ENCODE assay signal across 28 cellular contexts in genomic region chr21:22225299-22225698, GRCh38.
"Had no signal": no experiment of that assay in that cellular context is flagged by ENCODE, and none has a peak within 500 bp of the region (broad histone marks: within the 10 kb centered on the region; RNA-seq: fewer than 3 reads in every experiment).

No MANE protein-coding gene starts in this region.

- H3K79me2 ChIP-seq: parathyroid adenoma had no signal

- ATAC-seq: esophagus mucosa; gastrocnemius medialis; mucosa of descending colon; natural killer cell treated with Interleukin-12 subunit alpha and Interleukin-12 subunit beta and Interleukin-15 and Interleukin-18, amount 100 ng/mL, for 72 hours; sciatic nerve; stimulated activated naive CD8-positive, alpha-beta T cell treated with anti-CD3 and anti-CD28 coated beads, Interleukin-15, amount 100 ng/mL, for 72 hours; upper lobe of right lung had no signal

- H2AFZ ChIP-seq: parathyroid adenoma had no signal

- DNase-seq: dorsolateral prefrontal cortex; effector CD4-positive, alpha-beta T cell; foreskin fibroblast; gastrocnemius medialis; head of caudate nucleus; mucosa of descending colon; naive B cell; stimulated activated CD4-positive, alpha-beta T cell treated with anti-CD3 and anti-CD28 coated beads, Interleukin-12 subunit alpha, Interleukin-12 subunit beta, amount 100 ng/mL, for 4 hours; stimulated activated CD4-positive, alpha-beta T cell treated with anti-CD3 and anti-CD28 coated beads, Interleukin-1b, Interleukin-23, amount 100 ng/mL, for 48 hours; stimulated activated CD4-positive, alpha-beta T cell treated with anti-CD3 and anti-CD28 coated beads, Interleukin-4, amount 100 ng/mL, for 1 hour; stimulated activated CD8-positive, alpha-beta memory T cell treated with anti-CD3 and anti-CD28 coated beads, Interleukin-4, amount 100 ng/mL, for 48 hours; stimulated activated naive CD4-positive, alpha-beta T cell; stimulated activated naive CD8-positive, alpha-beta T cell treated with anti-CD3 and anti-CD28 coated beads, Interleukin-15, amount 100 ng/mL, for 72 hours; transverse colon; upper lobe of right lung; uterus had no signal

- H3K27ac ChIP-seq: dorsolateral prefrontal cortex, epithelial cell of prostate, gastrocnemius medialis, parathyroid adenoma, suprapubic skin, transverse colon, upper lobe of right lung, uterus had no signal

- H3K9me3 ChIP-seq: gastrocnemius medialis, mucosa of descending colon, suprapubic skin, transverse colon, upper lobe of right lung, uterus had no signal

- H3K9ac ChIP-seq: parathyroid adenoma had no signal

- H3K27me3 Mint-ChIP-seq: memory B cell; naive B cell; natural killer cell treated with Interleukin-12 subunit alpha and Interleukin-12 subunit beta and Interleukin-15 and Interleukin-18, amount 100 ng/mL, for 72 hours; progenitor cell of endocrine pancreas; stimulated activated naive CD8-positive, alpha-beta T cell treated with anti-CD3 and anti-CD28 coated beads, Interleukin-15, amount 100 ng/mL, for 72 hours had no signal

- H3K4me3 Mint-ChIP-seq: memory B cell; naive B cell; natural killer cell treated with Interleukin-12 subunit alpha and Interleukin-12 subunit beta and Interleukin-15 and Interleukin-18, amount 100 ng/mL, for 72 hours; neural crest cell; stimulated activated naive CD8-positive, alpha-beta T cell treated with anti-CD3 and anti-CD28 coated beads, Interleukin-15, amount 100 ng/mL, for 72 hours had no signal

- H3K4me3 ChIP-seq: dorsolateral prefrontal cortex, gastrocnemius medialis, lung, mucosa of descending colon, smooth muscle cell, suprapubic skin, transverse colon, upper lobe of right lung, uterus had no signal

- H3K4me1 ChIP-seq: gastrocnemius medialis, parathyroid adenoma, suprapubic skin, transverse colon, upper lobe of right lung, uterus had no signal

- FAIRE-seq: keratinocyte had no signal

- H3K36me3 ChIP-seq: gastrocnemius medialis, suprapubic skin, transverse colon, upper lobe of right lung, uterus had no signal

- H3K36me3 Mint-ChIP-seq: memory B cell; naive B cell; natural killer cell treated with Interleukin-12 subunit alpha and Interleukin-12 subunit beta and Interleukin-15 and Interleukin-18, amount 100 ng/mL, for 72 hours had no signal

- H3K4me2 ChIP-seq: smooth muscle cell had no signal

- H3K27me3 ChIP-seq: dorsolateral prefrontal cortex, gastrocnemius medialis, suprapubic skin, transverse colon, upper lobe of right lung, uterus had no signal

- H3K9me3 Mint-ChIP-seq: memory B cell; naive B cell; neural crest cell; stimulated activated naive CD8-positive, alpha-beta T cell treated with anti-CD3 and anti-CD28 coated beads, Interleukin-15, amount 100 ng/mL, for 72 hours had no signal

- H3K27ac Mint-ChIP-seq: memory B cell; naive B cell; natural killer cell treated with Interleukin-12 subunit alpha and Interleukin-12 subunit beta and Interleukin-15 and Interleukin-18, amount 100 ng/mL, for 72 hours; progenitor cell of endocrine pancreas; stimulated activated naive CD8-positive, alpha-beta T cell treated with anti-CD3 and anti-CD28 coated beads, Interleukin-15, amount 100 ng/mL, for 72 hours had no signal
